In the genomic region with DNA sequence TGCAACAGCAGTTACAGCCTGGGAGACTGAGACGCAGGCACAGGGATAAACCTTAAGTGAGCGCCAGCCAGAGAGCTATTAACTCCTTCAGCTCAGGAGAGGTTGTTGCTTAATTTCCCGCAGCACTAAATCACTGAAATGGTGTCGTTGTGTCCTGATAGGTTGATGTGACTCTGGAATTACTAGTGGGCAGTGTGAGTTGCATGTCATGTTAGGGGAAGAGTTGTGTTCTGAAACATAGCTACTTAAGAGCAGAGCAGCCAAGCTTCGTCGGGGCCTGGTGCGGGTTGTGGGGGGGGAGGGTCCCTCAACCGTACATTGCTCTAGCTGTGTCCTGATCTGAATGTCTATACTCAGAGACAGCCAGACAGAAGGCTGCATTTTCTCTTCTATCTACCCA, we compare ENCODE assay signal across 15 cellular contexts.
DNase-seq lines count a peak whose midpoint lies in the region; ATAC-seq and TF ChIP-seq lines count a peak whose summit lies in the region.
"Had no signal": no experiment of that assay in that cellular context is flagged by ENCODE, and none has a peak within 500 bp of the region (broad histone marks: within the 10 kb centered on the region; RNA-seq: fewer than 3 reads in every experiment).

No MANE protein-coding gene starts in this region.

- H3K4me3 ChIP-seq in GM23338 (no peak overlapping the region), fibroblast of the aortic adventitia (ENCODE audit: low read depth, low read length) (no peak overlapping the region)

- no peaks in the 10 kb centered on the region for H3K4me1 Mint-ChIP-seq in GM23338
- H3K4me1 Mint-ChIP-seq in nephron, result peaks cover 27% of the 10 kb centered on the region
- no peaks in the 10 kb centered on the region for H3K4me1 Mint-ChIP-seq in activated CD4-positive, alpha-beta T cell treated with anti-CD3 and anti-CD28 coated beads for 36 hours
- H3K4me1 Mint-ChIP-seq: CD4-positive, alpha-beta memory T cell; IgD-negative memory B cell had no signal

- no peak overlapping the region for H2AFZ ChIP-seq in GM23338

- H3K4me1 ChIP-seq in GM23338 (ENCODE audit: insufficient read depth), result no peaks in the 10 kb centered on the region
- H3K4me1 ChIP-seq: BE2C had no signal

- H3K27ac Mint-ChIP-seq in GM23338 (no peak overlapping the region), nephron (peak overlapping the region in 2 of 3 experiments; percentile 36 to 75)
- H3K27ac Mint-ChIP-seq in activated CD4-positive, alpha-beta T cell treated with anti-CD3 and anti-CD28 coated beads for 36 hours, result no peak overlapping the region
- H3K27ac Mint-ChIP-seq: CD4-positive, alpha-beta memory T cell; H9; IgD-negative memory B cell had no signal

- H3K9me2 ChIP-seq in GM23338 (ENCODE audit: insufficient read depth), result no peaks in the 10 kb centered on the region

- H4K20me1 ChIP-seq in GM23338 (replicated peaks; ENCODE audit: insufficient read depth), result no peaks in the 10 kb centered on the region

- H3K27me3 ChIP-seq in GM23338 (ENCODE audit: insufficient read depth), result no peaks in the 10 kb centered on the region
- H3K27me3 ChIP-seq: BE2C had no signal

- POLR2A ChIA-PET in activated CD4-positive, alpha-beta T cell treated with anti-CD3 and anti-CD28 coated beads for 36 hours (lab: Charles Lee), result no interaction called here

- H3K9me3 Mint-ChIP-seq in GM23338 (no peaks in the 10 kb centered on the region), nephron (no peaks in the 10 kb centered on the region)
- no peaks in the 10 kb centered on the region for H3K9me3 Mint-ChIP-seq in activated CD4-positive, alpha-beta T cell treated with anti-CD3 and anti-CD28 coated beads for 36 hours (ENCODE audit: low read depth)
- H3K9me3 Mint-ChIP-seq: CD4-positive, alpha-beta memory T cell; H9; IgD-negative memory B cell had no signal

- CTCF ChIA-PET in activated CD4-positive, alpha-beta T cell treated with anti-CD3 and anti-CD28 coated beads for 36 hours (lab: Charles Lee), result no interaction called here

- H3K4me3 Mint-ChIP-seq in GM23338 (no peak overlapping the region), nephron (no peak overlapping the region)
- no peak overlapping the region for H3K4me3 Mint-ChIP-seq in activated CD4-positive, alpha-beta T cell treated with anti-CD3 and anti-CD28 coated beads for 36 hours
- H3K4me3 Mint-ChIP-seq: CD4-positive, alpha-beta memory T cell; H9; IgD-negative memory B cell had no signal

- intact Hi-C loops in sciatic nerve (cut with DNase I), result no loop called here
- intact Hi-C loops in activated CD4-positive, alpha-beta T cell treated with anti-CD3 and anti-CD28 coated beads for 36 hours (cut with DNase I, micrococcal nuclease), result no loop called here

- no peaks in the 10 kb centered on the region for H3K36me3 ChIP-seq in GM23338 (ENCODE audit: insufficient read depth)
- H3K36me3 ChIP-seq: BE2C had no signal

- no peaks in the 10 kb centered on the region for H3K79me2 ChIP-seq in GM23338 (replicated peaks; ENCODE audit: insufficient read depth)

- no peaks in the 10 kb centered on the region; the same call in 1 of the 3 replicates for H3K36me3 Mint-ChIP-seq in GM23338 (ENCODE audit: low read depth)
- H3K36me3 Mint-ChIP-seq in nephron (ENCODE audit: low read depth), result peaks cover 5% of the 10 kb centered on the region
- H3K36me3 Mint-ChIP-seq in activated CD4-positive, alpha-beta T cell treated with anti-CD3 and anti-CD28 coated beads for 36 hours (ENCODE audit: low read depth), result no peaks in the 10 kb centered on the region
- H3K36me3 Mint-ChIP-seq: CD4-positive, alpha-beta memory T cell; IgD-negative memory B cell had no signal

- H3K27me3 Mint-ChIP-seq in GM23338 (ENCODE audit: insufficient read depth, low read depth, poor library complexity), result no peaks in the 10 kb centered on the region
- no peaks in the 10 kb centered on the region for H3K27me3 Mint-ChIP-seq in nephron (ENCODE audit: low read depth)
- peaks cover 3% of the 10 kb centered on the region for H3K27me3 Mint-ChIP-seq in activated CD4-positive, alpha-beta T cell treated with anti-CD3 and anti-CD28 coated beads for 36 hours

- no peak for TF ChIP-seq CTCF in GM23338 (conservative IDR thresholded peaks at IDR 0.05; ENCODE audit: low read depth in 2 of 2)
- TF ChIP-seq CTCF in fibroblast of the aortic adventitia (IDR thresholded peaks at IDR 0.05; ENCODE audit: insufficient read depth, low read length), result no peak
- TF ChIP-seq CTCF in nephron (IDR thresholded peaks at IDR 0.05; ENCODE audit: unreplicated experiment in 3 of 3), result no peak

- no peaks in the 10 kb centered on the region for H3F3A ChIP-seq in GM23338 (replicated peaks; ENCODE audit: low read depth)

- H3K4me2 ChIP-seq in GM23338, result no peak overlapping the region

- ATAC-seq in GM23338, result peak; percentile 37; the same call in 2 of the 3 replicates
- ATAC-seq in sciatic nerve, result peak; percentile 50
- ATAC-seq in activated CD4-positive, alpha-beta T cell treated with anti-CD3 and anti-CD28 coated beads for 36 hours, result no peak

- DNase-seq in GM23338 (ENCODE audit: low spot score) (no peak), fibroblast of the aortic adventitia (ENCODE audit: low read depth) (peak; percentile 7), sciatic nerve (ENCODE audit: low spot score) (no peak), LoVo (ENCODE audit: low spot score) (no peak)
- no peak for DNase-seq in activated CD4-positive, alpha-beta T cell treated with anti-CD3 and anti-CD28 coated beads, Interleukin-2, amount 50 U/mL, for 48 hours
- DNase-seq in activated CD4-positive, alpha-beta T cell treated with anti-CD3 and anti-CD28 coated beads for 36 hours, result no peak
- DNase-seq: BE2C; CD4-positive, alpha-beta memory T cell; DND-41; GDM1; GOT3; H9 had no signal

- H3K27ac ChIP-seq in GM23338 (ENCODE audit: low read depth), result no peak overlapping the region
- H3K27ac ChIP-seq: C4-2B had no signal

TF ChIP-seq in GM23338, 12 proteins besides CTCF, POLR2A, EP300 and RAD21 (continues in another document):
- TF ChIP-seq POLR2AphosphoS5 (IDR thresholded peaks at IDR 0.05; ENCODE audit: low read depth), result no peak
- TF ChIP-seq, protein P1, sequence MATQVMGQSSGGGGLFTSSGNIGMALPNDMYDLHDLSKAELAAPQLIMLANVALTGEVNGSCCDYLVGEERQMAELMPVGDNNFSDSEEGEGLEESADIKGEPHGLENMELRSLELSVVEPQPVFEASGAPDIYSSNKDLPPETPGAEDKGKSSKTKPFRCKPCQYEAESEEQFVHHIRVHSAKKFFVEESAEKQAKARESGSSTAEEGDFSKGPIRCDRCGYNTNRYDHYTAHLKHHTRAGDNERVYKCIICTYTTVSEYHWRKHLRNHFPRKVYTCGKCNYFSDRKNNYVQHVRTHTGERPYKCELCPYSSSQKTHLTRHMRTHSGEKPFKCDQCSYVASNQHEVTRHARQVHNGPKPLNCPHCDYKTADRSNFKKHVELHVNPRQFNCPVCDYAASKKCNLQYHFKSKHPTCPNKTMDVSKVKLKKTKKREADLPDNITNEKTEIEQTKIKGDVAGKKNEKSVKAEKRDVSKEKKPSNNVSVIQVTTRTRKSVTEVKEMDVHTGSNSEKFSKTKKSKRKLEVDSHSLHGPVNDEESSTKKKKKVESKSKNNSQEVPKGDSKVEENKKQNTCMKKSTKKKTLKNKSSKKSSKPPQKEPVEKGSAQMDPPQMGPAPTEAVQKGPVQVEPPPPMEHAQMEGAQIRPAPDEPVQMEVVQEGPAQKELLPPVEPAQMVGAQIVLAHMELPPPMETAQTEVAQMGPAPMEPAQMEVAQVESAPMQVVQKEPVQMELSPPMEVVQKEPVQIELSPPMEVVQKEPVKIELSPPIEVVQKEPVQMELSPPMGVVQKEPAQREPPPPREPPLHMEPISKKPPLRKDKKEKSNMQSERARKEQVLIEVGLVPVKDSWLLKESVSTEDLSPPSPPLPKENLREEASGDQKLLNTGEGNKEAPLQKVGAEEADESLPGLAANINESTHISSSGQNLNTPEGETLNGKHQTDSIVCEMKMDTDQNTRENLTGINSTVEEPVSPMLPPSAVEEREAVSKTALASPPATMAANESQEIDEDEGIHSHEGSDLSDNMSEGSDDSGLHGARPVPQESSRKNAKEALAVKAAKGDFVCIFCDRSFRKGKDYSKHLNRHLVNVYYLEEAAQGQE (IDR thresholded peaks at IDR 0.05; ENCODE audit: unreplicated experiment), result no peak
- TF ChIP-seq JUNB (IDR thresholded peaks at IDR 0.05; ENCODE audit: unreplicated experiment), result no peak
- TF ChIP-seq EZH2 (IDR thresholded peaks at IDR 0.05; ENCODE audit: low read depth, unreplicated experiment), result no peak

Comparison
In these comparisons a context has a peak if more than half of its experiments do, and no peak if none do; other contexts are left out.
1. H3K27ac Mint-ChIP-seq: peak in nephron (2 of 3); none in GM23338 (single experiment) and activated CD4-positive, alpha-beta T cell treated with anti-CD3 and anti-CD28 coated beads for 36 hours (single experiment).